In the genomic region with DNA sequence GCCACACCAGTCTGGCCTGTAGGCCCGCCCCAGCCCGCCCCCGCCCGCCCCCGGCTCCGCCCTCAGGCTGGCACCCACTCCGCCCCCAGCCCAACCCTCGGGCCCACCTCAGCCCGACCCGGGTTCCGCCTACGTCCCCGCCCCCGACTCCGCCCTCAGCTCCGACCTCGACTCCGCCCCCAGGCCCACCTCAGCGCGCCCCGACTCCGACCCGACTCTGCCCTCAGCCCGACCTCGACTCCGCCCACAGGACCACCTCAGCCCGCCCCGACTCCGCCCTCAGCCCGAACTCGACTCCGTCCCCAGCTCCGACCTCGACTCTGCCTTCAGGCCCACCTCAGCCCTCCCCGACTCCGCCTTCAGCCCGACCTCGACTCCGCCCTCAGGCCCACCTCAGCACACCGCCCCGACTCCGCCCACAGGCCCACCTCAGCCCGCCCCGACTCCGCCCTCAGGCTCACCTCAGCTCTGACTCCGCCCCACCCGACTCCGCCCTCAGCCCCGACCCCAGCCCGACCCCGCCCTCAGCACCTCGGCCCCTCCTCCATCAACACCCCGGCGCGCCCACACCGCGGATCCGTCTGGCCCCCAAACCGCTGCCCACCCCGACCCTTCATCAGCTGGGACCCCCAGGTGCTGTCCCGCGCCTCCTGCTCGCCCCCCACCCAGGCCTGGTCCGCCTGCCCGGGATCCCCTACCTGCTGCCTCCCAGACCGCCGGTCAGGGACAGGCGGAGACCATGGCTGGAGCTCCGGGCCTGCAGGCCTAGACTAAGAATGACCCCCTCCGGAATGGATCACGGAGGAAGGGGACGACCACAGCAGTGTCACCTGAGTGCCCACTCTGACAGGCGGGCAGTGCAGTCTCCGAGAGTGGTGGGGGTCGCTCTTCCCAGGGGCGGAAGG, we compare ENCODE assay signal across 8 cellular contexts. TPM values are rescaled to one million over a fixed set of nuclear protein-coding genes. Genes with fewer than 3 reads are reported as not detected.
A peak's percentile ranks its signal among the peaks of the same experiment; 100 is the strongest.
DNase-seq lines count a peak whose midpoint lies in the region; ATAC-seq and TF ChIP-seq lines count a peak whose summit lies in the region.

Gene RAB43, minus strand, starts transcription at position 13 of the 905 bp plus-strand sequence. CDS start 315 bp downstream, outside the sequence.

- H3K27me3 Mint-ChIP-seq in CD4-positive, alpha-beta memory T cell: no peaks in the 10 kb centered on the region
- no peaks in the 10 kb centered on the region for H3K27me3 Mint-ChIP-seq in IgD-negative memory B cell

- TF ChIP-seq CTCF in fibroblast of villous mesenchyme (IDR thresholded peaks at IDR 0.05; ENCODE audit: insufficient read depth, low read depth, low read length) (no peak), neural cell (IDR thresholded peaks at IDR 0.05; ENCODE audit: poor library complexity, severe bottlenecking) (no peak)

- peaks cover 3% of the 10 kb centered on the region for H3F3A ChIP-seq in neural cell (ENCODE audit: insufficient read depth, low read length, poor library complexity, severe bottlenecking)

- TF ChIP-seq RAD21 in neural cell (conservative IDR thresholded peaks at IDR 0.05): no peak

- H3K4me3 ChIP-seq in CD4-positive, alpha-beta memory T cell (ENCODE audit: low read length in 2 of 2): peak within 1 kb of the TSS; percentile 73 to 79
- peak within 1 kb of the TSS; percentile 79 for H3K4me3 ChIP-seq in SJCRH30
- peak within 1 kb of the TSS; percentile 79 for H3K4me3 ChIP-seq in fibroblast of villous mesenchyme (ENCODE audit: low read depth, low read length)
- peak within 1 kb of the TSS; percentile 74 for H3K4me3 ChIP-seq in neural cell (ENCODE audit: low read length)

- peak; percentile 82 to 88 (median 84) for DNase-seq in CD4-positive, alpha-beta memory T cell
- DNase-seq in SJCRH30 (peak; percentile 88), fibroblast of villous mesenchyme (ENCODE audit: low read depth) (peak; percentile 82)
- peak; percentile 60 to 92 (median 82) for DNase-seq in activated naive CD4-positive, alpha-beta T cell (lab: John Stamatoyannopoulos, UW)
- DNase-seq in stimulated activated naive CD8-positive, alpha-beta T cell treated with anti-CD3 and anti-CD28 coated beads, Interleukin-15, Interleukin-2, amounts not matched to agents 100 U/mL and 50 U/mL, for 24 hours: peak; percentile 91

- H3K4me3 Mint-ChIP-seq in CD4-positive, alpha-beta memory T cell: peak within 1 kb of the TSS; percentile 92 to 99 (median 94)
- H3K4me3 Mint-ChIP-seq in IgD-negative memory B cell: peak within 1 kb of the TSS; percentile 86 to 95 (median 94)

- H3K27ac ChIP-seq in CD4-positive, alpha-beta memory T cell (ENCODE audit: low read depth, low read length): peak within 1 kb of the TSS; percentile 62
- H3K27ac ChIP-seq in SJCRH30: peak within 1 kb of the TSS; percentile 35
- H3K27ac ChIP-seq in neural cell (ENCODE audit: low read length): no peak within 1 kb of the TSS

- intact Hi-C loops in CD4-positive, alpha-beta memory T cell (cut with micrococcal nuclease): loop anchor here (1.0 to 5.0 kb wide), 2 partner anchors 62 to 245 kb away; partner anchors contain the start of gene ACAD9

- no peaks in the 10 kb centered on the region for H3K9me3 ChIP-seq in CD4-positive, alpha-beta memory T cell (ENCODE audit: control insufficient read depth in 1 of 2, low read length in 2 of 2)
- H3K9me3 ChIP-seq in SJCRH30 (replicated peaks) (no peaks in the 10 kb centered on the region), neural cell (ENCODE audit: low read length) (no peaks in the 10 kb centered on the region)

- H3K9me2 ChIP-seq in neural cell (ENCODE audit: insufficient read depth, low read length): no peaks in the 10 kb centered on the region

- TF ChIP-seq EP300 in neural cell (conservative IDR thresholded peaks at IDR 0.05; ENCODE audit: poor library complexity, severe bottlenecking): no peak

- peaks cover 17 to 36% of the 10 kb centered on the region in 2 donors for H3K36me3 Mint-ChIP-seq in CD4-positive, alpha-beta memory T cell
- no peaks in the 10 kb centered on the region for H3K36me3 Mint-ChIP-seq in IgD-negative memory B cell

- H3K27ac Mint-ChIP-seq in CD4-positive, alpha-beta memory T cell: peak within 1 kb of the TSS; percentile 94 to 99 (median 98)
- peak within 1 kb of the TSS; percentile 88 to 95 (median 93) for H3K27ac Mint-ChIP-seq in IgD-negative memory B cell

- H3K4me2 ChIP-seq in neural cell (ENCODE audit: low read length): peak within 1 kb of the TSS; percentile 82

- no peaks in the 10 kb centered on the region for H4K20me1 ChIP-seq in neural cell (ENCODE audit: insufficient read depth)

- peaks cover 0 to 2% (median 0%) of the 10 kb centered on the region in 8 donors for H3K9me3 Mint-ChIP-seq in CD4-positive, alpha-beta memory T cell
- H3K9me3 Mint-ChIP-seq in IgD-negative memory B cell: no peaks in the 10 kb centered on the region

- peak within 1 kb of the TSS; percentile 21 for H2AFZ ChIP-seq in neural cell (ENCODE audit: low read depth, low read length)

- ATAC-seq in GM21423 (IDR thresholded peaks at IDR 0.05; ENCODE audit: unreplicated experiment): peak; percentile 45
- peak; percentile 60 for ATAC-seq in stimulated activated naive CD8-positive, alpha-beta T cell treated with anti-CD3 and anti-CD28 coated beads, Interleukin-15, Interleukin-2, amounts not matched to agents 100 U/mL and 50 U/mL, for 24 hours

- no peaks in the 10 kb centered on the region for H3K79me2 ChIP-seq in neural cell (replicated peaks; ENCODE audit: insufficient read depth, low read length)

- H3K9ac ChIP-seq in neural cell (ENCODE audit: low read length): peak within 1 kb of the TSS; percentile 63

- H3K4me1 Mint-ChIP-seq in CD4-positive, alpha-beta memory T cell: peaks cover 22 to 55% (median 39%) of the 10 kb centered on the region in 4 donors
- peaks cover 30 to 41% (median 40%) of the 10 kb centered on the region in 3 donors for H3K4me1 Mint-ChIP-seq in IgD-negative memory B cell

- peaks cover 38% of the 10 kb centered on the region for H3K4me1 ChIP-seq in CD4-positive, alpha-beta memory T cell (ENCODE audit: insufficient read depth, low read length)
- H3K4me1 ChIP-seq in SJCRH30: no peaks in the 10 kb centered on the region; the same call in 1 of the 2 replicates

- POLR2A ChIA-PET in CD4-positive, alpha-beta memory T cell (lab: Charles Lee; ENCODE audit: partially characterized antibody): interaction anchor here (0.6 to 8.7 kb wide), 25 partner anchors 11 to 998 kb away, joined by 3 to 133 read pairs (median 7); partner anchors contain the start of genes CFAP92, CNBP, COPG1 and HMCES

- CTCF ChIA-PET in CD4-positive, alpha-beta memory T cell (lab: Charles Lee; ENCODE audit: partially characterized antibody): interaction anchor here (1.0 to 11.7 kb wide), 8 partner anchors 13 to 442 kb away, joined by 3 to 132 read pairs (median 8); no protein-coding TSS in a partner anchor

- H3K27me3 ChIP-seq in CD4-positive, alpha-beta memory T cell (ENCODE audit: insufficient read depth, low read length): no peaks in the 10 kb centered on the region
- no peaks in the 10 kb centered on the region for H3K27me3 ChIP-seq in SJCRH30
- no peaks in the 10 kb centered on the region for H3K27me3 ChIP-seq in neural cell (ENCODE audit: insufficient read depth, low read depth, low read length)

- peaks cover 9% of the 10 kb centered on the region for H3K36me3 ChIP-seq in CD4-positive, alpha-beta memory T cell (ENCODE audit: insufficient read depth, low read length)
- H3K36me3 ChIP-seq in SJCRH30 (no peaks in the 10 kb centered on the region), neural cell (ENCODE audit: insufficient read depth, low read length) (no peaks in the 10 kb centered on the region)

TF ChIP-seq in neural cell, 6 proteins besides CTCF, POLR2A, EP300 and RAD21:
- TF ChIP-seq TAF1 (IDR thresholded peaks at IDR 0.05; ENCODE audit: low read depth) (no peak), EZH2 (IDR thresholded peaks at IDR 0.05; ENCODE audit: borderline replicate concordance, insufficient read depth, low read length, poor library complexity, severe bottlenecking) (no peak), MXI1 (conservative IDR thresholded peaks at IDR 0.05; ENCODE audit: poor library complexity, severe bottlenecking) (no peak), POLR2AphosphoS5 (IDR thresholded peaks at IDR 0.05) (no peak), SMC3 (conservative IDR thresholded peaks at IDR 0.05; ENCODE audit: poor library complexity) (no peak)
- TF ChIP-seq, protein P1, sequence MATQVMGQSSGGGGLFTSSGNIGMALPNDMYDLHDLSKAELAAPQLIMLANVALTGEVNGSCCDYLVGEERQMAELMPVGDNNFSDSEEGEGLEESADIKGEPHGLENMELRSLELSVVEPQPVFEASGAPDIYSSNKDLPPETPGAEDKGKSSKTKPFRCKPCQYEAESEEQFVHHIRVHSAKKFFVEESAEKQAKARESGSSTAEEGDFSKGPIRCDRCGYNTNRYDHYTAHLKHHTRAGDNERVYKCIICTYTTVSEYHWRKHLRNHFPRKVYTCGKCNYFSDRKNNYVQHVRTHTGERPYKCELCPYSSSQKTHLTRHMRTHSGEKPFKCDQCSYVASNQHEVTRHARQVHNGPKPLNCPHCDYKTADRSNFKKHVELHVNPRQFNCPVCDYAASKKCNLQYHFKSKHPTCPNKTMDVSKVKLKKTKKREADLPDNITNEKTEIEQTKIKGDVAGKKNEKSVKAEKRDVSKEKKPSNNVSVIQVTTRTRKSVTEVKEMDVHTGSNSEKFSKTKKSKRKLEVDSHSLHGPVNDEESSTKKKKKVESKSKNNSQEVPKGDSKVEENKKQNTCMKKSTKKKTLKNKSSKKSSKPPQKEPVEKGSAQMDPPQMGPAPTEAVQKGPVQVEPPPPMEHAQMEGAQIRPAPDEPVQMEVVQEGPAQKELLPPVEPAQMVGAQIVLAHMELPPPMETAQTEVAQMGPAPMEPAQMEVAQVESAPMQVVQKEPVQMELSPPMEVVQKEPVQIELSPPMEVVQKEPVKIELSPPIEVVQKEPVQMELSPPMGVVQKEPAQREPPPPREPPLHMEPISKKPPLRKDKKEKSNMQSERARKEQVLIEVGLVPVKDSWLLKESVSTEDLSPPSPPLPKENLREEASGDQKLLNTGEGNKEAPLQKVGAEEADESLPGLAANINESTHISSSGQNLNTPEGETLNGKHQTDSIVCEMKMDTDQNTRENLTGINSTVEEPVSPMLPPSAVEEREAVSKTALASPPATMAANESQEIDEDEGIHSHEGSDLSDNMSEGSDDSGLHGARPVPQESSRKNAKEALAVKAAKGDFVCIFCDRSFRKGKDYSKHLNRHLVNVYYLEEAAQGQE (IDR thresholded peaks at IDR 0.05; ENCODE audit: borderline replicate concordance): no peak

RNA-seq across cellular contexts. Expression of gene RAB43, which starts in this region (rescaled TPM):
- 10 to 100 TPM; 64.5 to 68.4 TPM for total RNA-seq in CD4-positive, alpha-beta memory T cell
- polyA plus RNA-seq in CD4-positive, alpha-beta memory T cell: 10 to 100 TPM; 11.3 to 16.2 TPM
- polyA plus RNA-seq in IgD-negative memory B cell (3.9 TPM), neural cell (0.57 TPM in 1 of 2 replicates, not detected in the other)
- total RNA-seq in SJCRH30 (2014; rRNA removed; shearing (Covaris generic)): 2.5 and 2.9 TPM in 2 replicates
- total RNA-seq in fibroblast of villous mesenchyme: 19.0 and 20.6 TPM in 2 replicates
- polyA minus RNA-seq in neural cell: 1.2 and 2.7 TPM in 2 replicates
